In genomic region chr11:126229782-126230540, GRCh38 we compare ENCODE assay signal across 12 cellular contexts.
"Had no signal": no experiment of that assay in that cellular context is flagged by ENCODE, and none has a peak within 500 bp of the region (broad histone marks: within the 10 kb centered on the region; RNA-seq: fewer than 3 reads in every experiment).

No MANE protein-coding gene starts in this region.

- H3K27me3 ChIP-seq: tibial nerve had no signal

- DNase-seq: activated effector memory CD4-positive, alpha-beta T cell treated with anti-CD3 and anti-CD28 coated beads, Interleukin-2, amount 50 U/mL, for 16 hours; activated T-cell treated with anti-CD3 and anti-CD28 coated beads, Interleukin-2, amount 50 U/mL, for 1 hour; amygdala; foreskin melanocyte; head of caudate nucleus; mesenchymal stem cell; stimulated activated CD4-positive, alpha-beta T cell treated with anti-CD3 and anti-CD28 coated beads, Interleukin-15, amount 100 ng/mL, for 24 hours had no signal

- FAIRE-seq: bronchial epithelial cell, colon, islet of Langerhans had no signal

- H3K4me3 ChIP-seq: tibial nerve had no signal

- ATAC-seq: activated CD4-positive, CD25-positive, alpha-beta regulatory T cell treated with anti-CD3 and anti-CD28 coated beads, Interleukin-2, amount 50 U/mL, for 24 hours had no signal

- H3K9me3 ChIP-seq: tibial nerve had no signal

- H3K27ac ChIP-seq: tibial nerve had no signal
